ENCODE assay signal across 19 cellular contexts in genomic region chr7:30912021-30912420, GRCh38. TPM values are rescaled to one million over a fixed set of nuclear protein-coding genes. Genes with fewer than 3 reads are reported as not detected.
DNase-seq lines count a peak whose midpoint lies in the region; ATAC-seq and TF ChIP-seq lines count a peak whose summit lies in the region.
"Had no signal": no experiment of that assay in that cellular context is flagged by ENCODE, and none has a peak within 500 bp of the region (broad histone marks: within the 10 kb centered on the region; RNA-seq: fewer than 3 reads in every experiment).

No MANE protein-coding gene starts in this region.

- no peak for TF ChIP-seq POLR2A in esophagus squamous epithelium (IDR thresholded peaks at IDR 0.05)

- H3K4me1 Mint-ChIP-seq in neural progenitor cell: peaks cover 26% of the 10 kb centered on the region
- H3K4me1 Mint-ChIP-seq in activated CD4-positive, alpha-beta T cell treated with anti-CD3 and anti-CD28 coated beads, Interleukin-2, amount 10 ng/mL, durations not matched to agents 24 days and 14 days: peaks cover 6% of the 10 kb centered on the region
- H3K4me1 Mint-ChIP-seq: activated naive CD8-positive, alpha-beta T cell treated with anti-CD3 and anti-CD28 coated beads for 36 hours had no signal

- peak overlapping the region; percentile 69 for H3K27ac Mint-ChIP-seq in neural progenitor cell
- no peak overlapping the region for H3K27ac Mint-ChIP-seq in activated CD4-positive, alpha-beta T cell treated with anti-CD3 and anti-CD28 coated beads, Interleukin-2, amount 10 ng/mL, durations not matched to agents 24 days and 14 days
- H3K27ac Mint-ChIP-seq: activated naive CD8-positive, alpha-beta T cell treated with anti-CD3 and anti-CD28 coated beads for 36 hours; activated T-cell treated with anti-CD3 and anti-CD28 coated beads, Interleukin-2, amount 50 U/mL, for 24 hours; IgD-negative memory B cell; progenitor cell of endocrine pancreas had no signal

- WGBS in esophagus squamous epithelium, 2 donors: 78 to 81% methylated on average over 4 to 18 of the region's 22 CpGs

- H3K9ac ChIP-seq in neural progenitor cell: no peak overlapping the region

- peak overlapping the region; percentile 62 for H3K27ac ChIP-seq in WERI-Rb-1
- peak overlapping the region; percentile 35 to 88 (median 72) for H3K27ac ChIP-seq in esophagus squamous epithelium
- H3K27ac ChIP-seq in neural progenitor cell: no peak overlapping the region
- peak overlapping the region; percentile 90 to 98 for H3K27ac ChIP-seq in thoracic aorta

- ATAC-seq in thoracic aorta (ENCODE audit: insufficient number of reproducible peaks, low FRiP score, low read depth) (no peak), GM21528 (IDR thresholded peaks at IDR 0.05; ENCODE audit: low FRiP score, unreplicated experiment) (no peak)

- H3F3A ChIP-seq in neural progenitor cell (ENCODE audit: low read depth): no peaks in the 10 kb centered on the region

- H3K4me1 ChIP-seq in esophagus squamous epithelium (peaks cover 5 to 80% (median 28%) of the 10 kb centered on the region in 3 donors), neural progenitor cell (peaks cover 33% of the 10 kb centered on the region), thoracic aorta (ENCODE audit: control insufficient read depth in 1 of 2, low read depth in 2 of 2) (peaks cover 29 to 60% of the 10 kb centered on the region in 2 donors)

- intact Hi-C loops in esophagus squamous epithelium (cut with DNase I): no loop called here
- intact Hi-C loops in activated CD4-positive, alpha-beta T cell treated with anti-CD3 and anti-CD28 coated beads, Interleukin-2, amount 10 ng/mL, durations not matched to agents 24 days and 14 days (cut with micrococcal nuclease): no loop called here

- no peaks in the 10 kb centered on the region for H3K27me3 ChIP-seq in WERI-Rb-1 (ENCODE audit: insufficient read depth, low read depth, severe bottlenecking)
- no peaks in the 10 kb centered on the region for H3K27me3 ChIP-seq in esophagus squamous epithelium
- no peaks in the 10 kb centered on the region for H3K27me3 ChIP-seq in neural progenitor cell
- no peaks in the 10 kb centered on the region for H3K27me3 ChIP-seq in thoracic aorta (replicated peaks; ENCODE audit: insufficient read depth)

- no peaks in the 10 kb centered on the region for H4K20me1 ChIP-seq in neural progenitor cell (ENCODE audit: low read depth)

- H3K79me2 ChIP-seq in neural progenitor cell (ENCODE audit: low read depth): no peaks in the 10 kb centered on the region

- H3K4me3 ChIP-seq in WERI-Rb-1 (ENCODE audit: low read depth, low read length) (no peak overlapping the region), esophagus squamous epithelium (peak overlapping the region; percentile 9 to 62 (median 39)), neural progenitor cell (no peak overlapping the region), thoracic aorta (peak overlapping the region; percentile 80)

- no peaks in the 10 kb centered on the region for H3K9me3 Mint-ChIP-seq in neural progenitor cell
- no peaks in the 10 kb centered on the region for H3K9me3 Mint-ChIP-seq in activated CD4-positive, alpha-beta T cell treated with anti-CD3 and anti-CD28 coated beads, Interleukin-2, amount 10 ng/mL, durations not matched to agents 24 days and 14 days
- H3K9me3 Mint-ChIP-seq: activated naive CD8-positive, alpha-beta T cell treated with anti-CD3 and anti-CD28 coated beads for 36 hours; activated T-cell treated with anti-CD3 and anti-CD28 coated beads, Interleukin-2, amount 50 U/mL, for 24 hours; IgD-negative memory B cell had no signal

- peaks cover 8% of the 10 kb centered on the region for H3K27me3 Mint-ChIP-seq in neural progenitor cell (ENCODE audit: insufficient read depth, low read depth)
- no peaks in the 10 kb centered on the region for H3K27me3 Mint-ChIP-seq in activated CD4-positive, alpha-beta T cell treated with anti-CD3 and anti-CD28 coated beads, Interleukin-2, amount 10 ng/mL, durations not matched to agents 24 days and 14 days
- H3K27me3 Mint-ChIP-seq: activated naive CD8-positive, alpha-beta T cell treated with anti-CD3 and anti-CD28 coated beads for 36 hours; activated T-cell treated with anti-CD3 and anti-CD28 coated beads, Interleukin-2, amount 50 U/mL, for 24 hours; IgD-negative memory B cell had no signal

- H3K4me3 Mint-ChIP-seq in neural progenitor cell: no peak overlapping the region
- no peak overlapping the region for H3K4me3 Mint-ChIP-seq in activated CD4-positive, alpha-beta T cell treated with anti-CD3 and anti-CD28 coated beads, Interleukin-2, amount 10 ng/mL, durations not matched to agents 24 days and 14 days
- H3K4me3 Mint-ChIP-seq: activated naive CD8-positive, alpha-beta T cell treated with anti-CD3 and anti-CD28 coated beads for 36 hours; activated T-cell treated with anti-CD3 and anti-CD28 coated beads, Interleukin-2, amount 50 U/mL, for 24 hours; IgD-negative memory B cell had no signal

- H3K4me2 ChIP-seq in neural progenitor cell: no peak overlapping the region

- no peaks in the 10 kb centered on the region for H3K36me3 Mint-ChIP-seq in neural progenitor cell
- H3K36me3 Mint-ChIP-seq in activated CD4-positive, alpha-beta T cell treated with anti-CD3 and anti-CD28 coated beads, Interleukin-2, amount 10 ng/mL, durations not matched to agents 24 days and 14 days (ENCODE audit: low read depth): no peaks in the 10 kb centered on the region
- H3K36me3 Mint-ChIP-seq: activated naive CD8-positive, alpha-beta T cell treated with anti-CD3 and anti-CD28 coated beads for 36 hours; IgD-negative memory B cell had no signal

- DNase-seq in WERI-Rb-1: no peak
- no peak for DNase-seq in esophagus squamous epithelium (lab: John Stamatoyannopoulos, UW)
- DNase-seq in neural progenitor cell (ENCODE audit: low spot score): no peak
- DNase-seq in thoracic aorta (ENCODE audit: low spot score): no peak
- DNase-seq in NCI-H1694 treated with DMSO at 0.1 percent for 48 hours (lab: John Stamatoyannopoulos, UW): no peak
- no peak for DNase-seq in NCI-H1417 treated with DMSO at 0.1 percent for 48 hours (lab: John Stamatoyannopoulos, UW)
- no peak for DNase-seq in activated CD4-positive, alpha-beta T cell treated with anti-CD3 and anti-CD28 coated beads, Interleukin-2, amount 10 ng/mL, durations not matched to agents 24 days and 14 days
- DNase-seq: activated CD4-positive, alpha-beta T cell treated with anti-CD3 and anti-CD28 coated beads, Interleukin-2, amount 50 U/mL, for 48 hours; activated naive CD8-positive, alpha-beta T cell treated with anti-CD3 and anti-CD28 coated beads for 36 hours; activated T-cell treated with anti-CD3 and anti-CD28 coated beads, Interleukin-2, amount 50 U/mL, for 24 hours; foreskin melanocyte; GDM1; NCI-H2171 treated with DMSO at 0.1 percent for 48 hours; NCI-H774; stimulated activated CD4-positive, alpha-beta T cell treated with anti-CD3 and anti-CD28 coated beads, Interleukin-2, amount 100 ng/mL, for 24 hours had no signal

- H3K36me3 ChIP-seq in WERI-Rb-1 (no peaks in the 10 kb centered on the region), esophagus squamous epithelium (no peaks in the 10 kb centered on the region), neural progenitor cell (no peaks in the 10 kb centered on the region), thoracic aorta (no peaks in the 10 kb centered on the region)

- H3K9me3 ChIP-seq in WERI-Rb-1 (ENCODE audit: severe bottlenecking): no peaks in the 10 kb centered on the region
- H3K9me3 ChIP-seq in esophagus squamous epithelium: no peaks in the 10 kb centered on the region
- H3K9me3 ChIP-seq in neural progenitor cell (ENCODE audit: low read depth): no peaks in the 10 kb centered on the region
- H3K9me3 ChIP-seq in thoracic aorta: no peaks in the 10 kb centered on the region

- no peak overlapping the region for H2AFZ ChIP-seq in neural progenitor cell (replicated peaks)

- TF ChIP-seq CTCF in WERI-Rb-1 (IDR thresholded peaks at IDR 0.05; ENCODE audit: low read depth, low read length) (no peak), esophagus squamous epithelium (IDR thresholded peaks at IDR 0.05) (no peak), neural progenitor cell (IDR thresholded peaks at IDR 0.05) (no peak), thoracic aorta (IDR thresholded peaks at IDR 0.05) (no peak)

RNA-seq across cellular contexts. Expression of gene AQP1, which starts 0.4 kb away (rescaled TPM):
- 100 to 1,000 TPM in 1 of 4 donors, 10 to 100 TPM in 3; 14.9 to 159 (median 44.7) TPM for total RNA-seq in esophagus squamous epithelium
- 0.87 TPM in 1 of 2 replicates, not detected in the other for total RNA-seq in neural progenitor cell (ENCODE audit: low replicate concordance)
- total RNA-seq in thoracic aorta: 1,000 to 10,000 TPM; 1,262 to 1,768 TPM
- not detected in 2 replicates for total RNA-seq in activated CD4-positive, alpha-beta T cell treated with anti-CD3 and anti-CD28 coated beads, Interleukin-2, amount 10 ng/mL, durations not matched to agents 24 days and 14 days

RNA-seq across cellular contexts. Expression of gene GHRHR, which starts 51.7 kb away (rescaled TPM):
- total RNA-seq in esophagus squamous epithelium (not detected), neural progenitor cell (ENCODE audit: low replicate concordance) (not detected in 2 replicates), thoracic aorta (not detected)
- total RNA-seq in activated CD4-positive, alpha-beta T cell treated with anti-CD3 and anti-CD28 coated beads, Interleukin-2, amount 10 ng/mL, durations not matched to agents 24 days and 14 days: not detected in 2 replicates
- total RNA-seq: activated naive CD8-positive, alpha-beta T cell treated with anti-CD3 and anti-CD28 coated beads for 36 hours; mononuclear cell; progenitor cell of endocrine pancreas had no signal

Comparison
In these comparisons a context has a peak if more than half of its experiments do, and no peak if none do; other contexts are left out.
1. H3K4me3 ChIP-seq: peak in esophagus squamous epithelium (4 of 4) and thoracic aorta (single experiment); none in WERI-Rb-1 (single experiment) and neural progenitor cell (single experiment).